23 cellular contexts compared by ENCODE assay signal in the genomic region with DNA sequence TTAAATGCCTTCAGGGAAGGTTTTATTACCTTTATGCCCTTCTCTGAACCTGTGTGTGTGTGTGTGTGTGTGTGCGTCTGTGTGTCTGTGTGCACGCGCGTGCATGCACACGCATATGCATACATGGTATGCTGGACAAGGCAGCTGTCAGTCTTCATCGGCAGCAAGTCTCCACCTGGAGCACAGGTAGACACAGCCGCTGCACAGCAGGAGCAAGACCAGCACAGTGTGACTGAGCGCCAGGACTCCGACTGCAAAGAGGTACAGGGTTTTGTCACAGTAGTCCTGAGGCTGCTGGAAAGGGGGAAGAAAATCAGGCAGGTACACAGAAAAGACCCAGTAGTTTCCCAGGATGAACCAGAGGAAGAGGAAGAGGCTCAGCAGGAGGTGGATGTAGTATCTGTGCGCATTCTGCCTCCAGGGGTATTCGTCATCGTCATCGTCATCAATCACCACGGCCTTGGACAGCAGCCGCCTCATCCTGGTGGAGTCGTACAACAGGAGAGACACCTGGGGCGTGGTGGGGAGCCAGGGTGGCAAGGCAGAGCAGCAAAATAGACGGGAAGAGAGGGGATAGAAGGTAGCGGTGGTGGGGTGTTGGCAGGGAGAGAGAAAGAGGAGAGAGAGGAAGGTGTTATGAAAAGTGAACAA. TPM values are rescaled to one million over a fixed set of nuclear protein-coding genes. Genes with fewer than 3 reads are reported as not detected.
DNase-seq lines count a peak whose midpoint lies in the region; ATAC-seq, FAIRE-seq and TF ChIP-seq lines count a peak whose summit lies in the region.
"Had no signal": no experiment of that assay in that cellular context is flagged by ENCODE, and none has a peak within 500 bp of the region (broad histone marks: within the 10 kb centered on the region; RNA-seq: fewer than 3 reads in every experiment).

No MANE protein-coding gene starts in this region.

- peaks cover 92% of the 10 kb centered on the region for H3K4me1 Mint-ChIP-seq in activated naive CD8-positive, alpha-beta T cell (ENCODE audit: low read depth)
- peaks cover 94% of the 10 kb centered on the region for H3K4me1 Mint-ChIP-seq in activated naive CD8-positive, alpha-beta T cell treated with anti-CD3 and anti-CD28 coated beads, Interleukin-2, amount 50 U/mL, for 24 hours
- peaks cover 5% of the 10 kb centered on the region for H3K4me1 Mint-ChIP-seq in astrocyte (ENCODE audit: low read depth, unreplicated experiment)
- H3K4me1 Mint-ChIP-seq in stimulated activated naive CD8-positive, alpha-beta T cell treated with anti-CD3 and anti-CD28 coated beads, Interleukin-15, amount 100 ng/mL, for 72 hours, result peaks cover 96% of the 10 kb centered on the region

- H3K9me3 ChIP-seq in astrocyte (ENCODE audit: insufficient read depth, low read depth, low read length), result no peaks in the 10 kb centered on the region
- H3K9me3 ChIP-seq: esophagus squamous epithelium, lower lobe of right lung, ovary, right lobe of liver had no signal

- H3K79me2 ChIP-seq in astrocyte (ENCODE audit: insufficient read depth, low read length), result no peaks in the 10 kb centered on the region

- H3K27me3 ChIP-seq in astrocyte (ENCODE audit: insufficient read depth, low read length), result peaks cover 57% of the 10 kb centered on the region
- H3K27me3 ChIP-seq: ovary, right lobe of liver had no signal

- intact Hi-C loops in Right ventricle myocardium superior (cut with DNase I), result no loop called here

- H3K27ac ChIP-seq in astrocyte (ENCODE audit: low read depth, low read length), result no peak overlapping the region
- H3K27ac ChIP-seq: esophagus squamous epithelium, KMS-11, lower lobe of right lung, ovary, right lobe of liver had no signal

- H3K4me3 Mint-ChIP-seq in activated naive CD8-positive, alpha-beta T cell, result no peak overlapping the region
- H3K4me3 Mint-ChIP-seq in activated naive CD8-positive, alpha-beta T cell treated with anti-CD3 and anti-CD28 coated beads, Interleukin-2, amount 50 U/mL, for 24 hours, result no peak overlapping the region
- H3K4me3 Mint-ChIP-seq in astrocyte (ENCODE audit: unreplicated experiment), result peak overlapping the region; percentile 47
- peak overlapping the region in 1 of 2 donors; percentile 13 for H3K4me3 Mint-ChIP-seq in stimulated activated naive CD8-positive, alpha-beta T cell treated with anti-CD3 and anti-CD28 coated beads, Interleukin-15, amount 100 ng/mL, for 72 hours

- no peak overlapping the region for H3K4me2 ChIP-seq in astrocyte (ENCODE audit: low read length)
- H3K4me2 ChIP-seq: KMS-11 had no signal

- no peaks in the 10 kb centered on the region for H4K20me1 ChIP-seq in astrocyte (ENCODE audit: insufficient read depth, low read length)

- no peak for DNase-seq in activated naive CD8-positive, alpha-beta T cell treated with anti-CD3 and anti-CD28 coated beads, Interleukin-2, amount 50 U/mL, for 24 hours
- DNase-seq in HT1080 (ENCODE audit: low read depth) (peak; percentile 63), astrocyte (ENCODE audit: low read depth) (no peak), Right ventricle myocardium superior (no peak), DMS79 treated with DMSO at 0.1 percent for 48 hours (lab: John Stamatoyannopoulos, UW) (no peak), OCI-M2 (lab: John Stamatoyannopoulos, UW; ENCODE audit: unreplicated experiment) (no peak)
- no peak for DNase-seq in stimulated activated naive CD8-positive, alpha-beta T cell treated with anti-CD3 and anti-CD28 coated beads, Interleukin-15, amount 100 ng/mL, for 72 hours
- DNase-seq: activated CD4-positive, alpha-beta T cell treated with anti-CD3 and anti-CD28 coated beads, Interleukin-2, amount 50 U/mL, for 48 hours; AML-193; amniotic stem cell; caudate nucleus; esophagus squamous epithelium; glutamatergic neuron; lower lobe of right lung; NCI-H1092 treated with DMSO at 0.1 percent for 48 hours; NK-92 treated with Interleukin-12 subunit alpha and Interleukin-12 subunit beta, amount 100 ng/mL, for 24 hours; right lobe of liver had no signal

- H2AFZ ChIP-seq in astrocyte (ENCODE audit: low read depth, low read length), result no peak overlapping the region

- H3K9me3 Mint-ChIP-seq in activated naive CD8-positive, alpha-beta T cell (ENCODE audit: low read depth), result no peaks in the 10 kb centered on the region
- H3K9me3 Mint-ChIP-seq in activated naive CD8-positive, alpha-beta T cell treated with anti-CD3 and anti-CD28 coated beads, Interleukin-2, amount 50 U/mL, for 24 hours, result no peaks in the 10 kb centered on the region
- H3K9me3 Mint-ChIP-seq in astrocyte (ENCODE audit: unreplicated experiment), result no peaks in the 10 kb centered on the region
- H3K9me3 Mint-ChIP-seq in stimulated activated naive CD8-positive, alpha-beta T cell treated with anti-CD3 and anti-CD28 coated beads, Interleukin-15, amount 100 ng/mL, for 72 hours, result no peaks in the 10 kb centered on the region

- no peaks in the 10 kb centered on the region for H3K27me3 Mint-ChIP-seq in activated naive CD8-positive, alpha-beta T cell
- no peaks in the 10 kb centered on the region for H3K27me3 Mint-ChIP-seq in activated naive CD8-positive, alpha-beta T cell treated with anti-CD3 and anti-CD28 coated beads, Interleukin-2, amount 50 U/mL, for 24 hours
- peaks cover 44% of the 10 kb centered on the region for H3K27me3 Mint-ChIP-seq in astrocyte (ENCODE audit: low read depth, unreplicated experiment)
- no peaks in the 10 kb centered on the region for H3K27me3 Mint-ChIP-seq in stimulated activated naive CD8-positive, alpha-beta T cell treated with anti-CD3 and anti-CD28 coated beads, Interleukin-15, amount 100 ng/mL, for 72 hours

- H3K4me3 ChIP-seq in astrocyte (ENCODE audit: insufficient read depth, low read depth, low read length), result no peak overlapping the region
- H3K4me3 ChIP-seq: esophagus squamous epithelium, lower lobe of right lung, ovary, right lobe of liver had no signal

- no peak overlapping the region for H3K9ac ChIP-seq in astrocyte (ENCODE audit: low read length)
- H3K9ac ChIP-seq: KMS-11 had no signal

- ATAC-seq in activated naive CD8-positive, alpha-beta T cell treated with anti-CD3 and anti-CD28 coated beads, Interleukin-2, amount 50 U/mL, for 24 hours, result no peak
- no peak for ATAC-seq in stimulated activated naive CD8-positive, alpha-beta T cell treated with anti-CD3 and anti-CD28 coated beads, Interleukin-15, amount 100 ng/mL, for 72 hours
- no peak for ATAC-seq in Right ventricle myocardium superior (ENCODE audit: poor library complexity)
- ATAC-seq: right lobe of liver, Right ventricle myocardium inferior had no signal

- H3K4me1 ChIP-seq in astrocyte (ENCODE audit: insufficient read depth, low read length), result no peaks in the 10 kb centered on the region

- no peak for FAIRE-seq in astrocyte (lab: Jason Lieb, UNC)
- FAIRE-seq: GM12892 had no signal

- H3K36me3 Mint-ChIP-seq in activated naive CD8-positive, alpha-beta T cell, result no peaks in the 10 kb centered on the region
- no peaks in the 10 kb centered on the region for H3K36me3 Mint-ChIP-seq in activated naive CD8-positive, alpha-beta T cell treated with anti-CD3 and anti-CD28 coated beads, Interleukin-2, amount 50 U/mL, for 24 hours (ENCODE audit: low read depth)
- no peaks in the 10 kb centered on the region for H3K36me3 Mint-ChIP-seq in astrocyte (ENCODE audit: low read depth, unreplicated experiment)

- H3K36me3 ChIP-seq in astrocyte (ENCODE audit: insufficient read depth, low read length), result no peaks in the 10 kb centered on the region
- H3K36me3 ChIP-seq: esophagus squamous epithelium, lower lobe of right lung, ovary, right lobe of liver had no signal

- peak overlapping the region; percentile 100 for H3K27ac Mint-ChIP-seq in activated naive CD8-positive, alpha-beta T cell
- no peak overlapping the region for H3K27ac Mint-ChIP-seq in activated naive CD8-positive, alpha-beta T cell treated with anti-CD3 and anti-CD28 coated beads, Interleukin-2, amount 50 U/mL, for 24 hours
- H3K27ac Mint-ChIP-seq in astrocyte (ENCODE audit: unreplicated experiment), result no peak overlapping the region
- peak overlapping the region; percentile 64 to 81 for H3K27ac Mint-ChIP-seq in stimulated activated naive CD8-positive, alpha-beta T cell treated with anti-CD3 and anti-CD28 coated beads, Interleukin-15, amount 100 ng/mL, for 72 hours

- no peak for TF ChIP-seq CTCF in astrocyte (IDR thresholded peaks at IDR 0.05; ENCODE audit: insufficient read depth, low read depth, low read length)

RNA-seq across cellular contexts. Expression of a gene that starts 12.8 kb away (rescaled TPM):
- 0.94 and 5.9 TPM in 2 replicates for total RNA-seq in HT1080 (2014; rRNA removed; shearing (Covaris generic))
- 2.3 and 2.4 TPM in 2 replicates for polyA plus RNA-seq in HT1080 (2015; cell fraction: cytosol; rRNA removed)
- polyA plus RNA-seq in HT1080 (2015; cell fraction: nucleus; rRNA removed), result 2.2 and 6.2 TPM in 2 replicates
- total RNA-seq in astrocyte (4.0 and 4.9 TPM in 2 replicates), Right ventricle myocardium superior (10.4 TPM)

RNA-seq across cellular contexts. Expression of a gene that starts 28.2 kb away (rescaled TPM):
- not detected in 2 replicates for total RNA-seq in HT1080 (2014; rRNA removed; shearing (Covaris generic))
- not detected in 2 replicates for polyA plus RNA-seq in HT1080 (2015; cell fraction: cytosol; rRNA removed)
- not detected in 2 replicates for polyA plus RNA-seq in HT1080 (2015; cell fraction: nucleus; rRNA removed)
- total RNA-seq in astrocyte (0.05 TPM in 1 of 2 replicates, not detected in the other), Right ventricle myocardium superior (0.38 TPM)
- total RNA-seq: esophagus squamous epithelium, myocyte had no signal

RNA-seq across cellular contexts. Expression of a gene that starts 45.0 kb away (rescaled TPM):
- total RNA-seq in HT1080 (2014; rRNA removed; shearing (Covaris generic)), result not detected in 2 replicates
- polyA plus RNA-seq in HT1080 (2015; cell fraction: cytosol; rRNA removed), result not detected in 2 replicates
- polyA plus RNA-seq in HT1080 (2015; cell fraction: nucleus; rRNA removed), result not detected in 2 replicates
- not detected in 2 replicates for total RNA-seq in astrocyte
- total RNA-seq in Right ventricle myocardium superior, result not detected
- total RNA-seq: esophagus squamous epithelium, lower lobe of right lung, myocyte, ovary, right lobe of liver, Right ventricle myocardium inferior had no signal
- polyA plus RNA-seq: ovary had no signal

Comparison
In these comparisons a context has a peak if more than half of its experiments do, and no peak if none do; other contexts are left out.
1. H3K27ac Mint-ChIP-seq: peak in activated naive CD8-positive, alpha-beta T cell (single experiment) and stimulated activated naive CD8-positive, alpha-beta T cell treated with anti-CD3 and anti-CD28 coated beads, Interleukin-15, amount 100 ng/mL, for 72 hours (2 of 2); none in activated naive CD8-positive, alpha-beta T cell treated with anti-CD3 and anti-CD28 coated beads, Interleukin-2, amount 50 U/mL, for 24 hours (single experiment) and astrocyte (single experiment).